Comparison of ENCODE assay signal across 1 cellular context in genomic region chr1:230281531-230281930, GRCh38.
A peak's percentile ranks its signal among the peaks of the same experiment; 100 is the strongest.
TF ChIP-seq lines count a peak whose summit lies in the region.

No MANE protein-coding gene starts in this region.

TF ChIP-seq in HEK293, 187 proteins besides CTCF, POLR2A, EP300 and RAD21 (continued from another document):
- TF ChIP-seq TSHZ1 (tag by site-specific recombination; IDR thresholded peaks at IDR 0.05; ENCODE audit: borderline replicate concordance) (no peak), ZNF670 (tag by site-specific recombination; IDR thresholded peaks at IDR 0.05; ENCODE audit: low read depth) (no peak), ZNF585B (tag by site-specific recombination; IDR thresholded peaks at IDR 0.05) (no peak), ZFP69B (tag by site-specific recombination; IDR thresholded peaks at IDR 0.05) (no peak), BCL11A (tag by site-specific recombination; IDR thresholded peaks at IDR 0.05; ENCODE audit: low read depth) (no peak), ZBTB21 (tag by site-specific recombination; IDR thresholded peaks at IDR 0.05) (no peak), ZBTB17 (tag by site-specific recombination; IDR thresholded peaks at IDR 0.05) (no peak), ZNF16 (tag by site-specific recombination; IDR thresholded peaks at IDR 0.05; ENCODE audit: low read depth) (no peak), ZNF843 (tag by site-specific recombination; IDR thresholded peaks at IDR 0.05) (no peak), EGR2 (tag by site-specific recombination; IDR thresholded peaks at IDR 0.05; ENCODE audit: low read depth) (peak; percentile 63), ZNF555 (tag by site-specific recombination; conservative IDR thresholded peaks at IDR 0.05) (no peak), PATZ1 (tag by site-specific recombination; IDR thresholded peaks at IDR 0.05) (0 out of 2 replicates have a peak, but pooled peaks have one; percentile 12), ZNF692 (tag by site-specific recombination; IDR thresholded peaks at IDR 0.05) (no peak), ZFHX2 (tag by site-specific recombination; conservative IDR thresholded peaks at IDR 0.05) (peak; percentile 63), ZBTB8A (tag by site-specific recombination; IDR thresholded peaks at IDR 0.05) (no peak), ZNF274 (IDR thresholded peaks at IDR 0.05; ENCODE audit: low read length) (no peak), ZNF274 (tag by site-specific recombination; IDR thresholded peaks at IDR 0.05; ENCODE audit: borderline replicate concordance) (no peak), ZNF830 (tag by site-specific recombination; IDR thresholded peaks at IDR 0.05; ENCODE audit: low read depth) (no peak)
